1 cellular context compared by ENCODE assay signal in genomic region chr1:5883129-5884048, GRCh38.
TF ChIP-seq lines count a peak whose summit lies in the region.

No MANE protein-coding gene starts in this region.

TF ChIP-seq in H1, 55 proteins besides CTCF, POLR2A, EP300 and RAD21 (continued from another document):
- TF ChIP-seq ZNF274 (IDR thresholded peaks at IDR 0.05; ENCODE audit: borderline replicate concordance, extremely low read depth, low read length), result no peak
- TF ChIP-seq YY1 (IDR thresholded peaks at IDR 0.05; ENCODE audit: low read depth, low read length), result no peak
- TF ChIP-seq SIRT6 (IDR thresholded peaks at IDR 0.05; ENCODE audit: low read length), result no peak
- no peak for TF ChIP-seq ATF2 (IDR thresholded peaks at IDR 0.05; ENCODE audit: low read length)
- no peak for TF ChIP-seq CHD1 (IDR thresholded peaks at IDR 0.05; ENCODE audit: low read depth, low read length)
TF ChIP-seq in H1: peak in this region for 0.
